Comparison of ENCODE assay signal across 20 cellular contexts in the genomic region with DNA sequence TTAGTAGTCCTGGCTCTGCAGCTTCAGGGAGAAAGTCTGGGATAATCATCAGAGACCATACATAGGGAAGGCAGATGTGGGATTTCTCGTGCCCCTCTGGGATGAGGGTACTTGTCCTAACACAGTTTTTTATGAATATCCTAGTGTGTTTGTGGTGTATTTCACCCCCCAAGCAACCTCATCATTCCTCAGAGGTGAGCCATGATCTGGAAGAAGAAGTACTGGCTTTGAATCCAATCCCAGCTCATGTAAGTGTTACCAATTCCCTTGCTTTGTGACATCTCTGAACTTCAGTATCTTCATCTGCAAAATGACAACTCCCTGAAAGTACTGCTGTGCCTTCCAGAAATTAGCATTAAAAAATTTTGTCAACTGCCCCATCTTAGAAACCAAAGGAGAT.
DNase-seq lines count a peak whose midpoint lies in the region; FAIRE-seq and TF ChIP-seq lines count a peak whose summit lies in the region.
"Had no signal": no experiment of that assay in that cellular context is flagged by ENCODE, and none has a peak within 500 bp of the region (broad histone marks: within the 10 kb centered on the region; RNA-seq: fewer than 3 reads in every experiment).

No MANE protein-coding gene starts in this region.

- no peak overlapping the region for H3K9ac ChIP-seq in GM23248
- no peak overlapping the region for H3K9ac ChIP-seq in mesenchymal stem cell (ENCODE audit: low read length)
- H3K9ac ChIP-seq: BLaER1 treated with 17β-estradiol and CSF1 and Interleukin-3, amounts not matched to agents 10 nM and 100 nM had no signal

- H3K4ac ChIP-seq in mesenchymal stem cell (ENCODE audit: low read depth in 1 of 2, low read length in 2 of 2) = no peak overlapping the region

- H3K14ac ChIP-seq in mesenchymal stem cell (ENCODE audit: low read length in 2 of 2) = no peak overlapping the region

- H3K4me1 Mint-ChIP-seq in endothelial cell (ENCODE audit: unreplicated experiment) = no peaks in the 10 kb centered on the region
- H3K4me1 Mint-ChIP-seq: CD14-positive monocyte; CD8-positive, alpha-beta memory T cell had no signal

- TF ChIP-seq CTCF in lower leg skin (IDR thresholded peaks at IDR 0.05) (no peak), endothelial cell (IDR thresholded peaks at IDR 0.05; ENCODE audit: unreplicated experiment) (no peak)

- no peak for FAIRE-seq in GM12892 (lab: Jason Lieb, UNC)
- FAIRE-seq: D721Med, GM12891 had no signal

- peak; percentile 36 for DNase-seq in AG20443 (ENCODE audit: low spot score)
- DNase-seq in GM23248 = peak; percentile 51
- DNase-seq in mesenchymal stem cell = no peak
- DNase-seq in lower leg skin (ENCODE audit: low spot score in 2 of 2) = no peak
- DNase-seq in GM12892 (ENCODE audit: insufficient read length) = no peak
- DNase-seq in endothelial cell (ENCODE audit: low spot score) = no peak
- DNase-seq: AML-193; BE2C; CD4-positive, alpha-beta T cell; CD8-positive, alpha-beta memory T cell; DMS 273 treated with DMSO at 0.1 percent for 48 hours; DMS79; EL; GDM1; H9 had no signal

- H3K9me3 Mint-ChIP-seq in endothelial cell (ENCODE audit: unreplicated experiment) = no peaks in the 10 kb centered on the region
- H3K9me3 Mint-ChIP-seq: CD4-positive, alpha-beta T cell; GM23338; H9 had no signal

- in situ Hi-C loops in GM23248 (cut with MboI) = no loop called here

- no peaks in the 10 kb centered on the region for H3K79me2 ChIP-seq in GM23248 (ENCODE audit: insufficient read depth)

- H3K4me3 ChIP-seq in GM23248 = no peak overlapping the region
- no peak overlapping the region for H3K4me3 ChIP-seq in mesenchymal stem cell (ENCODE audit: insufficient read depth in 1 of 2, low read depth in 1 of 2, low read length in 2 of 2)
- no peak overlapping the region for H3K4me3 ChIP-seq in lower leg skin (ENCODE audit: low read depth, poor library complexity, severe bottlenecking)
- H3K4me3 ChIP-seq: BLaER1 treated with 17β-estradiol and CSF1 and Interleukin-3, amounts not matched to agents 10 nM and 100 nM; GM23338 had no signal

- H2BK5ac ChIP-seq in mesenchymal stem cell (ENCODE audit: low read depth, low read length, poor library complexity, severe bottlenecking) = peak overlapping the region; percentile 25

- H3K27ac Mint-ChIP-seq in endothelial cell (ENCODE audit: unreplicated experiment) = no peak overlapping the region
- H3K27ac Mint-ChIP-seq: CD14-positive monocyte; CD4-positive, alpha-beta T cell; CD8-positive, alpha-beta memory T cell; GM23338; H9 had no signal

- no peaks in the 10 kb centered on the region for H3K9me2 ChIP-seq in GM23248 (ENCODE audit: insufficient read depth)

- H4K20me1 ChIP-seq in GM23248 (ENCODE audit: insufficient read depth) = no peaks in the 10 kb centered on the region
- H4K20me1 ChIP-seq: BLaER1 treated with 17β-estradiol and CSF1 and Interleukin-3, amounts not matched to agents 10 nM and 100 nM had no signal

- H2BK120ac ChIP-seq in mesenchymal stem cell (ENCODE audit: low read depth, low read length) = no peak overlapping the region

- H3K27me3 ChIP-seq in GM23248 (replicated peaks; ENCODE audit: insufficient read depth) (peaks cover 12% of the 10 kb centered on the region), mesenchymal stem cell (ENCODE audit: control insufficient read depth in 1 of 2, insufficient read depth in 1 of 2, low read length in 2 of 2) (peaks cover 3 to 14% of the 10 kb centered on the region in 2 experiments)
- H3K27me3 ChIP-seq: BE2C; BLaER1 treated with 17β-estradiol and CSF1 and Interleukin-3, amounts not matched to agents 10 nM and 100 nM had no signal

- H3K4me2 ChIP-seq in GM23248 (ENCODE audit: unreplicated experiment) = peak overlapping the region; percentile 60
- no peak overlapping the region for H3K4me2 ChIP-seq in mesenchymal stem cell (ENCODE audit: low read length, poor library complexity, severe bottlenecking)
- H3K4me2 ChIP-seq: BLaER1 treated with 17β-estradiol and CSF1 and Interleukin-3, amounts not matched to agents 10 nM and 100 nM; GM23338 had no signal

- no peak overlapping the region for H2AK5ac ChIP-seq in mesenchymal stem cell (ENCODE audit: low read length, severe bottlenecking)

- no peak overlapping the region for H2BK12ac ChIP-seq in mesenchymal stem cell (ENCODE audit: low read length in 2 of 2)

- peaks cover 12% of the 10 kb centered on the region for H3F3A ChIP-seq in GM23248 (ENCODE audit: insufficient read depth)

- TF ChIP-seq POLR2A in lower leg skin (IDR thresholded peaks at IDR 0.05) (no peak), GM12892 (IDR thresholded peaks at IDR 0.05; ENCODE audit: low read depth, low read length) (no peak)

- H3K27me3 Mint-ChIP-seq in endothelial cell (ENCODE audit: unreplicated experiment) = peaks cover 2% of the 10 kb centered on the region

- H3K27ac ChIP-seq in GM23248 (no peak overlapping the region), mesenchymal stem cell (ENCODE audit: low read length, poor library complexity, severe bottlenecking) (no peak overlapping the region)
- H3K27ac ChIP-seq: BLaER1 treated with 17β-estradiol and CSF1 and Interleukin-3, amounts not matched to agents 10 nM and 100 nM had no signal

- no peak overlapping the region for H3K23ac ChIP-seq in mesenchymal stem cell (ENCODE audit: low read length in 2 of 2)

- H3K79me1 ChIP-seq in mesenchymal stem cell (replicated peaks; ENCODE audit: low read length, poor library complexity, severe bottlenecking) = no peaks in the 10 kb centered on the region

- no peak overlapping the region for H3K18ac ChIP-seq in mesenchymal stem cell (ENCODE audit: low read depth in 1 of 2, low read length in 2 of 2)

- no peak overlapping the region for H2BK15ac ChIP-seq in mesenchymal stem cell (ENCODE audit: low read depth, poor library complexity, severe bottlenecking)

- no peak overlapping the region for H3K4me3 Mint-ChIP-seq in endothelial cell (ENCODE audit: unreplicated experiment)
- H3K4me3 Mint-ChIP-seq: CD14-positive monocyte; CD4-positive, alpha-beta T cell; CD8-positive, alpha-beta memory T cell; GM23338; H9 had no signal

- intact Hi-C loops in lower leg skin (cut with DNase I; ENCODE audit: low total_unique reads) = no loop called here

- WGBS in GM23248 (ENCODE audit: low coverage in 1 of 2, low lambda C conversion rate in 2 of 2, missing lambda C conversion rate in 2 of 2), 2 experiments = 73 to 86% methylated on average over 1 of the region's 1 CpG
- WGBS in mesenchymal stem cell = no CpG with 5 or more reads among the region's 1 CpG
- WGBS in lower leg skin, 2 donors = 88 to 95% methylated on average over 1 of the region's 1 CpG

- no peaks in the 10 kb centered on the region for H3K36me3 ChIP-seq in GM23248 (ENCODE audit: low read depth)
- H3K36me3 ChIP-seq in mesenchymal stem cell (ENCODE audit: control insufficient read depth in 1 of 2, insufficient read depth in 2 of 2, low read depth in 1 of 2, low read length in 2 of 2) = no peaks in the 10 kb centered on the region
- H3K36me3 ChIP-seq: BE2C; BLaER1 treated with 17β-estradiol and CSF1 and Interleukin-3, amounts not matched to agents 10 nM and 100 nM had no signal

- no peak overlapping the region for H4K8ac ChIP-seq in mesenchymal stem cell (ENCODE audit: low read length)

- H3K9me3 ChIP-seq in GM23248 (ENCODE audit: low read depth) (no peaks in the 10 kb centered on the region), mesenchymal stem cell (ENCODE audit: control insufficient read depth, low read length) (peaks cover 11% of the 10 kb centered on the region)
- H3K9me3 ChIP-seq: BE2C had no signal

- H3K36me3 Mint-ChIP-seq in endothelial cell (ENCODE audit: low read depth, unreplicated experiment) = no peaks in the 10 kb centered on the region
- H3K36me3 Mint-ChIP-seq: CD14-positive monocyte; CD8-positive, alpha-beta memory T cell had no signal

- H3K4me1 ChIP-seq in GM23248 (ENCODE audit: insufficient read depth) (peaks cover 30% of the 10 kb centered on the region), mesenchymal stem cell (ENCODE audit: control insufficient read depth, insufficient read depth, low read depth, low read length) (peaks cover 2% of the 10 kb centered on the region)
- H3K4me1 ChIP-seq: BE2C; BLaER1 treated with 17β-estradiol and CSF1 and Interleukin-3, amounts not matched to agents 10 nM and 100 nM had no signal

- H2AFZ ChIP-seq in GM23248 (no peak overlapping the region), mesenchymal stem cell (ENCODE audit: low read depth, low read length) (no peak overlapping the region)
- H2AFZ ChIP-seq: GM23338 had no signal

- H4K91ac ChIP-seq in mesenchymal stem cell (ENCODE audit: low read length) = no peak overlapping the region

Comparison
In these comparisons a context has a peak if more than half of its experiments do, and no peak if none do; other contexts are left out.
1. DNase-seq: peak in AG20443 (single experiment) and GM23248 (single experiment); none in mesenchymal stem cell (single experiment), lower leg skin (0 of 2), GM12892 (single experiment) and endothelial cell (single experiment).